ENCODE assay signal across 14 cellular contexts in genomic region chr11:35811783-35812182, GRCh38.
DNase-seq lines count a peak whose midpoint lies in the region; ATAC-seq and TF ChIP-seq lines count a peak whose summit lies in the region.
"Had no signal": no experiment of that assay in that cellular context is flagged by ENCODE, and none has a peak within 500 bp of the region (broad histone marks: within the 10 kb centered on the region; RNA-seq: fewer than 3 reads in every experiment).

No MANE protein-coding gene starts in this region.

- no peak for TF ChIP-seq POLR2A in ovary (IDR thresholded peaks at IDR 0.05)

- H3K36me3 ChIP-seq in ovary: no peaks in the 10 kb centered on the region

- 86 to 89% (median 87%) methylated on average over 2 of the region's 2 CpGs for WGBS in ovary, 3 donors

- no peak for DNase-seq in Right ventricle myocardium inferior (ENCODE audit: missing footprints)
- DNase-seq in cardiac septum (ENCODE audit: low spot score): no peak
- DNase-seq in NCI-H2029 (lab: John Stamatoyannopoulos, UW): peak; percentile 60
- DNase-seq in globus pallidus (ENCODE audit: low spot score): peak; percentile 54
- DNase-seq in D341Med (ENCODE audit: low spot score): no peak
- no peak for DNase-seq in ovary
- no peak for DNase-seq in NCI-H1436 treated with DMSO at 0.1 percent for 48 hours (lab: John Stamatoyannopoulos, UW)
- no peak for DNase-seq in GM03348 (ENCODE audit: low spot score)
- DNase-seq: activated CD4-positive, alpha-beta T cell treated with anti-CD3 and anti-CD28 coated beads, Interleukin-2, amount 10 ng/mL, durations not matched to agents 7 days and 5 days; Calu3; NCI-H146; stimulated activated CD8-positive, alpha-beta memory T cell treated with anti-CD3 and anti-CD28 coated beads, Interleukin-4, amount 100 ng/mL, for 48 hours; trophoblast cell had no signal

- peak; percentile 27 for ATAC-seq in Right ventricle myocardium inferior
- ATAC-seq: activated T-helper 17 cell treated with anti-CD3 and anti-CD28 coated beads, Interleukin-2, amount 50 U/mL, for 72 hours had no signal

- intact Hi-C loops in Right ventricle myocardium inferior (cut with DNase I) (no loop called here), cardiac septum (cut with DNase I) (no loop called here), ovary (cut with DNase I) (loop anchor here in 2 of 4 donors (5.0 to 10.0 kb wide), 2 partner anchors 197 to 1776 kb away; partner anchors contain the start of gene FJX1 (in 1 of the 2))

- no peaks in the 10 kb centered on the region for H3K9me3 ChIP-seq in ovary

- TF ChIP-seq EP300 in ovary (IDR thresholded peaks at IDR 0.05): no peak

- H3K27me3 ChIP-seq in ovary: no peaks in the 10 kb centered on the region

- no peak overlapping the region for H3K4me3 ChIP-seq in ovary

- no peak overlapping the region for H3K27ac ChIP-seq in ovary

- no peak for TF ChIP-seq CTCF in ovary (IDR thresholded peaks at IDR 0.05)

- H3K4me1 ChIP-seq in ovary (ENCODE audit: insufficient read depth): peaks cover 10% of the 10 kb centered on the region

Comparison
In these comparisons a context has a peak if more than half of its experiments do, and no peak if none do; other contexts are left out.
1. DNase-seq: peak in NCI-H2029 (single experiment) and globus pallidus (single experiment); none in Right ventricle myocardium inferior (single experiment), cardiac septum (single experiment), D341Med (single experiment), ovary (0 of 5), NCI-H1436 treated with DMSO at 0.1 percent for 48 hours (single experiment) and GM03348 (single experiment).